In the genomic region with DNA sequence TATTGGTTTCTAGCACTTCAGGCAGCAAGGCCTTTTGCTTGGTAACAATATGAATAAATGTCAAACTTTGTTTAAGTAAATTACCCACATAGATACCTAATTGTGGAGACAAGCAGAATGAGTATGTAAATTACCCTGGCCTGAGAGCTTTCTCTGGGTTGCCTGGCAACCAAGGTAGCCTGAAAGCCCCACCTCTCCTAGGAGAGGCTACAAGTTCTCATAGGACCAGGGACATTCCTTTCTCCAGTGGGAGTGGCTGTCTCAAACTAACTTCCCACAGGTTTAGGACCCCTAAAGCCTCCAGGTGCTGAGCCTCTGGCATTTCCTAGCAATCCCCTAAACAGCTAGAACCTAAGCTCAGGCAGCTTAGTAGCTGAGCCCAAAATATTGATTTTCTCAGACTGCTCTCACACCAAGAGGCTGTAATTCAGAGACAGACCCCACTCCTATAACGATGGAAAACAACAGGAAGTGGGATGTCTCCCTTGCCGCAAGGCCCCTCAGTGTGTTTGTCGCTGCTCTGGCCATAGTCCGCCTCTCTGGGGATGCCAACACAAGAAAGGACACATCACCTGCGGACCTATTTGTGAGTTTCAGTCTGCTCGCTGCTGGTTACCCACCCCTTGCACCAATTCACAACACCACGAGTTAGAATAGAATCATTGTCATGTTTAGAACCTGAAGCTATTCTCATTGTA, we compare ENCODE assay signal across 9 cellular contexts.
A peak's percentile ranks its signal among the peaks of the same experiment; 100 is the strongest.
DNase-seq lines count a peak whose midpoint lies in the region; ATAC-seq and TF ChIP-seq lines count a peak whose summit lies in the region.
"Had no signal": no experiment of that assay in that cellular context is flagged by ENCODE, and none has a peak within 500 bp of the region (broad histone marks: within the 10 kb centered on the region; RNA-seq: fewer than 3 reads in every experiment).

No MANE protein-coding gene starts in this region.

- peaks cover 7% of the 10 kb centered on the region for H3K4me1 Mint-ChIP-seq in activated T-cell treated with anti-CD3 and anti-CD28 coated beads, Interleukin-2, amount 50 U/mL, for 72 hours (ENCODE audit: low read depth)
- H3K4me1 Mint-ChIP-seq in endothelial cell (ENCODE audit: unreplicated experiment): no peaks in the 10 kb centered on the region
- no peaks in the 10 kb centered on the region for H3K4me1 Mint-ChIP-seq in CD8-positive, alpha-beta memory T cell

- ATAC-seq in activated T-cell treated with anti-CD3 and anti-CD28 coated beads, Interleukin-2, amount 50 U/mL, for 72 hours (replicated peaks in 1 of 2): peak in 1 of 2 donors; percentile 11
- peak; percentile 83 for ATAC-seq in HG03280 (IDR thresholded peaks at IDR 0.05; ENCODE audit: unreplicated experiment)
- no peak for ATAC-seq in HG03045 (IDR thresholded peaks at IDR 0.05; ENCODE audit: unreplicated experiment)

- peaks cover 6% of the 10 kb centered on the region for H3K4me1 ChIP-seq in suprapubic skin
- H3K4me1 ChIP-seq in CD8-positive, alpha-beta memory T cell (ENCODE audit: insufficient read depth, low read length): no peaks in the 10 kb centered on the region

- H3K4me3 Mint-ChIP-seq in activated T-cell treated with anti-CD3 and anti-CD28 coated beads, Interleukin-2, amount 50 U/mL, for 72 hours: no peak overlapping the region
- H3K4me3 Mint-ChIP-seq in endothelial cell (ENCODE audit: unreplicated experiment): no peak overlapping the region
- H3K4me3 Mint-ChIP-seq in CD8-positive, alpha-beta memory T cell: no peak overlapping the region
- H3K4me3 Mint-ChIP-seq: brain had no signal

- DNase-seq in activated T-cell treated with anti-CD3 and anti-CD28 coated beads, Interleukin-2, amount 50 U/mL, for 72 hours: no peak
- DNase-seq in activated T-cell treated with anti-CD3 and anti-CD28 coated beads for 4 hours (no peak), endothelial cell (ENCODE audit: low spot score) (no peak), suprapubic skin (ENCODE audit: low spot score in 2 of 2) (no peak), substantia nigra (lab: John Stamatoyannopoulos, UW) (no peak)
- no peak for DNase-seq in CD8-positive, alpha-beta memory T cell

- TF ChIP-seq CTCF in endothelial cell (IDR thresholded peaks at IDR 0.05; ENCODE audit: unreplicated experiment) (no peak), suprapubic skin (IDR thresholded peaks at IDR 0.05) (no peak)

- no peaks in the 10 kb centered on the region for H3K36me3 ChIP-seq in suprapubic skin
- no peaks in the 10 kb centered on the region for H3K36me3 ChIP-seq in CD8-positive, alpha-beta memory T cell (ENCODE audit: insufficient read depth, low read length)

- no peaks in the 10 kb centered on the region for H3K36me3 Mint-ChIP-seq in activated T-cell treated with anti-CD3 and anti-CD28 coated beads, Interleukin-2, amount 50 U/mL, for 72 hours (ENCODE audit: insufficient read depth in 2 of 2)
- no peaks in the 10 kb centered on the region for H3K36me3 Mint-ChIP-seq in endothelial cell (ENCODE audit: low read depth, unreplicated experiment)
- no peaks in the 10 kb centered on the region for H3K36me3 Mint-ChIP-seq in CD8-positive, alpha-beta memory T cell
- H3K36me3 Mint-ChIP-seq: brain had no signal

- peak overlapping the region; percentile 61 for H3K27ac ChIP-seq in suprapubic skin
- H3K27ac ChIP-seq in substantia nigra (ENCODE audit: low read depth, low read length, poor library complexity, severe bottlenecking): no peak overlapping the region
- no peak overlapping the region for H3K27ac ChIP-seq in CD8-positive, alpha-beta memory T cell (ENCODE audit: low read depth, low read length)

- H3K9me3 Mint-ChIP-seq in activated T-cell treated with anti-CD3 and anti-CD28 coated beads, Interleukin-2, amount 50 U/mL, for 72 hours: no peaks in the 10 kb centered on the region
- H3K9me3 Mint-ChIP-seq in endothelial cell (ENCODE audit: unreplicated experiment): no peaks in the 10 kb centered on the region
- H3K9me3 Mint-ChIP-seq in CD8-positive, alpha-beta memory T cell: no peaks in the 10 kb centered on the region

- no peaks in the 10 kb centered on the region for H3K27me3 ChIP-seq in suprapubic skin
- H3K27me3 ChIP-seq in CD8-positive, alpha-beta memory T cell (ENCODE audit: insufficient read depth, low read length, poor library complexity, severe bottlenecking): no peaks in the 10 kb centered on the region

- TF ChIP-seq POLR2A in suprapubic skin (IDR thresholded peaks at IDR 0.05): no peak

- TF ChIP-seq EP300 in suprapubic skin (IDR thresholded peaks at IDR 0.05): no peak

- 87% methylated on average over 7 of the region's 7 CpGs for WGBS in suprapubic skin

- CTCF ChIA-PET in CD8-positive, alpha-beta memory T cell (lab: Charles Lee): no interaction called here

- no peaks in the 10 kb centered on the region for H3K27me3 Mint-ChIP-seq in activated T-cell treated with anti-CD3 and anti-CD28 coated beads, Interleukin-2, amount 50 U/mL, for 72 hours (ENCODE audit: low read depth)
- H3K27me3 Mint-ChIP-seq in endothelial cell (ENCODE audit: unreplicated experiment): no peaks in the 10 kb centered on the region
- H3K27me3 Mint-ChIP-seq in CD8-positive, alpha-beta memory T cell: peaks cover 0 to 3% of the 10 kb centered on the region in 2 donors

- peak overlapping the region; percentile 65 for H3K27ac Mint-ChIP-seq in activated T-cell treated with anti-CD3 and anti-CD28 coated beads, Interleukin-2, amount 50 U/mL, for 72 hours
- peak overlapping the region; percentile 14 for H3K27ac Mint-ChIP-seq in endothelial cell (ENCODE audit: unreplicated experiment)
- H3K27ac Mint-ChIP-seq in CD8-positive, alpha-beta memory T cell: no peak overlapping the region

- no peaks in the 10 kb centered on the region for H3K9me3 ChIP-seq in suprapubic skin
- no peaks in the 10 kb centered on the region for H3K9me3 ChIP-seq in CD8-positive, alpha-beta memory T cell (ENCODE audit: low read length)

- no peak overlapping the region for H3K4me3 ChIP-seq in suprapubic skin
- H3K4me3 ChIP-seq in CD8-positive, alpha-beta memory T cell (ENCODE audit: low read length): no peak overlapping the region

- POLR2A ChIA-PET in CD8-positive, alpha-beta memory T cell (lab: Charles Lee): no interaction called here

Comparison
In these comparisons a context has a peak if more than half of its experiments do, and no peak if none do; other contexts are left out.
1. H3K27ac Mint-ChIP-seq: peak in activated T-cell treated with anti-CD3 and anti-CD28 coated beads, Interleukin-2, amount 50 U/mL, for 72 hours (single experiment) and endothelial cell (single experiment); none in CD8-positive, alpha-beta memory T cell (0 of 8).